In genomic region chr15:60840306-60840702, GRCh38 we compare ENCODE assay signal across 9 cellular contexts.
DNase-seq lines count a peak whose midpoint lies in the region; ATAC-seq and TF ChIP-seq lines count a peak whose summit lies in the region.
"Had no signal": no experiment of that assay in that cellular context is flagged by ENCODE, and none has a peak within 500 bp of the region (broad histone marks: within the 10 kb centered on the region; RNA-seq: fewer than 3 reads in every experiment).

No MANE protein-coding gene starts in this region.

- in situ Hi-C loops in GM23248 (cut with MboI) = no loop called here

- H3F3A ChIP-seq in GM23248 (ENCODE audit: insufficient read depth) = peaks cover 15% of the 10 kb centered on the region

- no peak for TF ChIP-seq EP300 in gastroesophageal sphincter (IDR thresholded peaks at IDR 0.05)

- no peaks in the 10 kb centered on the region for H3K27me3 ChIP-seq in GM23248 (replicated peaks; ENCODE audit: insufficient read depth)
- no peaks in the 10 kb centered on the region for H3K27me3 ChIP-seq in gastroesophageal sphincter

- H3K36me3 ChIP-seq in GM23248 (ENCODE audit: low read depth) = no peaks in the 10 kb centered on the region
- H3K36me3 ChIP-seq in gastroesophageal sphincter = no peaks in the 10 kb centered on the region

- DNase-seq in AG20443 (ENCODE audit: low spot score) = peak; percentile 68
- DNase-seq in GM23248 = peak; percentile 77
- no peak for DNase-seq in activated CD4-positive, alpha-beta memory T cell treated with anti-CD3 and anti-CD28 coated beads, Interleukin-2, amount 10 ng/mL, durations not matched to agents 7 days and 5 days
- DNase-seq in iPS-NIHi7 (ENCODE audit: extremely low spot score) = peak; percentile 55
- DNase-seq in epidermal melanocyte (ENCODE audit: insufficient read length, low spot score) = no peak
- DNase-seq in glutamatergic neuron = no peak
- DNase-seq in medulla oblongata (ENCODE audit: extremely low spot score) = no peak
- DNase-seq: RPMI8226 had no signal

- H3K4me3 ChIP-seq in GM23248 (no peak overlapping the region), gastroesophageal sphincter (no peak overlapping the region)

- no peaks in the 10 kb centered on the region for H3K9me3 ChIP-seq in GM23248 (ENCODE audit: low read depth)
- no peaks in the 10 kb centered on the region for H3K9me3 ChIP-seq in gastroesophageal sphincter

- H3K27me3 Mint-ChIP-seq in activated CD4-positive, alpha-beta memory T cell treated with anti-CD3 and anti-CD28 coated beads, Interleukin-2, amount 10 ng/mL, durations not matched to agents 7 days and 5 days = peaks cover 63% of the 10 kb centered on the region
- peaks cover 4% of the 10 kb centered on the region for H3K27me3 Mint-ChIP-seq in glutamatergic neuron (ENCODE audit: unreplicated experiment)

- peak overlapping the region; percentile 53 for H3K4me3 Mint-ChIP-seq in activated CD4-positive, alpha-beta memory T cell treated with anti-CD3 and anti-CD28 coated beads, Interleukin-2, amount 10 ng/mL, durations not matched to agents 7 days and 5 days
- no peak overlapping the region for H3K4me3 Mint-ChIP-seq in glutamatergic neuron (ENCODE audit: unreplicated experiment)

- no peak for TF ChIP-seq POLR2A in gastroesophageal sphincter (IDR thresholded peaks at IDR 0.05)

- peaks cover 16% of the 10 kb centered on the region for H3K4me1 ChIP-seq in GM23248 (ENCODE audit: insufficient read depth)
- no peaks in the 10 kb centered on the region for H3K4me1 ChIP-seq in gastroesophageal sphincter

- no peak for ATAC-seq in gastroesophageal sphincter

- POLR2A ChIA-PET in activated CD4-positive, alpha-beta memory T cell treated with anti-CD3 and anti-CD28 coated beads, Interleukin-2, amount 10 ng/mL, durations not matched to agents 7 days and 5 days (lab: Charles Lee) = interaction anchor here (1.1 to 2.2 kb wide), 10 partner anchors 9 to 259 kb away, joined by 3 to 11 read pairs (median 4); no protein-coding TSS in a partner anchor

- no peak overlapping the region for H3K4me2 ChIP-seq in GM23248 (ENCODE audit: unreplicated experiment)

- H3K79me2 ChIP-seq in GM23248 (ENCODE audit: insufficient read depth) = no peaks in the 10 kb centered on the region

- CTCF ChIA-PET in activated CD4-positive, alpha-beta memory T cell treated with anti-CD3 and anti-CD28 coated beads, Interleukin-2, amount 10 ng/mL, durations not matched to agents 7 days and 5 days (lab: Charles Lee) = interaction anchor here (0.9 to 1.5 kb wide), 2 partner anchors 9 to 76 kb away, joined by 4 to 10 read pairs; no protein-coding TSS in a partner anchor

- H2AFZ ChIP-seq in GM23248 = no peak overlapping the region

- 58 to 63% methylated on average over 2 of the region's 2 CpGs for WGBS in GM23248 (ENCODE audit: low coverage in 1 of 2, low lambda C conversion rate in 2 of 2, missing lambda C conversion rate in 2 of 2), 2 experiments
- WGBS in gastroesophageal sphincter (ENCODE audit: low coverage in 1 of 2), 2 donors = 80 to 83% methylated on average over 2 of the region's 2 CpGs

- H3K9me2 ChIP-seq in GM23248 (ENCODE audit: insufficient read depth) = no peaks in the 10 kb centered on the region

- peak overlapping the region; percentile 84 for H3K27ac Mint-ChIP-seq in activated CD4-positive, alpha-beta memory T cell treated with anti-CD3 and anti-CD28 coated beads, Interleukin-2, amount 10 ng/mL, durations not matched to agents 7 days and 5 days
- no peak overlapping the region for H3K27ac Mint-ChIP-seq in glutamatergic neuron (ENCODE audit: unreplicated experiment)

- H3K9me3 Mint-ChIP-seq in activated CD4-positive, alpha-beta memory T cell treated with anti-CD3 and anti-CD28 coated beads, Interleukin-2, amount 10 ng/mL, durations not matched to agents 7 days and 5 days = no peaks in the 10 kb centered on the region
- H3K9me3 Mint-ChIP-seq in glutamatergic neuron (ENCODE audit: unreplicated experiment) = peaks cover 5% of the 10 kb centered on the region

- no peak overlapping the region for H3K9ac ChIP-seq in GM23248

- peaks cover 56% of the 10 kb centered on the region for H3K4me1 Mint-ChIP-seq in activated CD4-positive, alpha-beta memory T cell treated with anti-CD3 and anti-CD28 coated beads, Interleukin-2, amount 10 ng/mL, durations not matched to agents 7 days and 5 days
- no peaks in the 10 kb centered on the region for H3K4me1 Mint-ChIP-seq in glutamatergic neuron (ENCODE audit: low read depth, unreplicated experiment)

- no peaks in the 10 kb centered on the region for H4K20me1 ChIP-seq in GM23248 (ENCODE audit: insufficient read depth)

- H3K27ac ChIP-seq in GM23248 = no peak overlapping the region
- no peak overlapping the region for H3K27ac ChIP-seq in gastroesophageal sphincter

- TF ChIP-seq CTCF in gastroesophageal sphincter (IDR thresholded peaks at IDR 0.05) (no peak), glutamatergic neuron (IDR thresholded peaks at IDR 0.05; ENCODE audit: partially characterized antibody, unreplicated experiment) (no peak)

- no peaks in the 10 kb centered on the region for H3K36me3 Mint-ChIP-seq in activated CD4-positive, alpha-beta memory T cell treated with anti-CD3 and anti-CD28 coated beads, Interleukin-2, amount 10 ng/mL, durations not matched to agents 7 days and 5 days (ENCODE audit: low read depth)
- no peaks in the 10 kb centered on the region for H3K36me3 Mint-ChIP-seq in glutamatergic neuron (ENCODE audit: unreplicated experiment)

Comparison
In these comparisons a context has a peak if more than half of its experiments do, and no peak if none do; other contexts are left out.
1. DNase-seq: peak in AG20443 (single experiment), GM23248 (single experiment) and iPS-NIHi7 (single experiment); none in activated CD4-positive, alpha-beta memory T cell treated with anti-CD3 and anti-CD28 coated beads, Interleukin-2, amount 10 ng/mL, durations not matched to agents 7 days and 5 days (single experiment), epidermal melanocyte (single experiment), glutamatergic neuron (single experiment) and medulla oblongata (single experiment).